In genomic region chr1:55402117-55402516, GRCh38 we compare ENCODE assay signal across 20 cellular contexts.
DNase-seq lines count a peak whose midpoint lies in the region; ATAC-seq and TF ChIP-seq lines count a peak whose summit lies in the region.
"Had no signal": no experiment of that assay in that cellular context is flagged by ENCODE, and none has a peak within 500 bp of the region (broad histone marks: within the 10 kb centered on the region; RNA-seq: fewer than 3 reads in every experiment).

No MANE protein-coding gene starts in this region.

- no peaks in the 10 kb centered on the region for H4K20me1 ChIP-seq in fibroblast of lung (ENCODE audit: control insufficient read depth, extremely low read depth, insufficient read depth, low read length)
- no peaks in the 10 kb centered on the region for H4K20me1 ChIP-seq in osteoblast (ENCODE audit: insufficient read depth, low read length)

- ATAC-seq in GM21619 (IDR thresholded peaks at IDR 0.05; ENCODE audit: unreplicated experiment): no peak
- no peak for ATAC-seq in stimulated activated naive CD8-positive, alpha-beta T cell treated with anti-CD3 and anti-CD28 coated beads, Interleukin-15, amount 100 ng/mL, for 72 hours
- ATAC-seq: activated CD4-positive, alpha-beta T cell treated with anti-CD3 and anti-CD28 coated beads for 36 hours; activated T-cell treated with anti-CD3 and anti-CD28 coated beads, Interleukin-2, amount 50 U/mL, for 4 hours; left colon; stimulated activated naive CD8-positive, alpha-beta T cell treated with anti-CD3 and anti-CD28 coated beads, Interleukin-15, Interleukin-2, amounts not matched to agents 100 U/mL and 50 U/mL, for 24 hours had no signal

- H3K27ac Mint-ChIP-seq in endodermal cell: no peak overlapping the region
- H3K27ac Mint-ChIP-seq in stimulated activated naive CD8-positive, alpha-beta T cell treated with anti-CD3 and anti-CD28 coated beads, Interleukin-15, amount 100 ng/mL, for 72 hours: no peak overlapping the region
- H3K27ac Mint-ChIP-seq: activated CD4-positive, alpha-beta T cell treated with anti-CD3 and anti-CD28 coated beads for 36 hours; CD8-positive, alpha-beta memory T cell; naive B cell had no signal

- H3K79me2 ChIP-seq in fibroblast of lung (ENCODE audit: control insufficient read depth, insufficient read depth, low read length): no peaks in the 10 kb centered on the region
- no peaks in the 10 kb centered on the region for H3K79me2 ChIP-seq in osteoblast (ENCODE audit: insufficient read depth, low read length)

- H3K4me1 Mint-ChIP-seq in endodermal cell: no peaks in the 10 kb centered on the region
- no peaks in the 10 kb centered on the region for H3K4me1 Mint-ChIP-seq in stimulated activated naive CD8-positive, alpha-beta T cell treated with anti-CD3 and anti-CD28 coated beads, Interleukin-15, amount 100 ng/mL, for 72 hours
- H3K4me1 Mint-ChIP-seq: activated CD4-positive, alpha-beta T cell treated with anti-CD3 and anti-CD28 coated beads for 36 hours; CD8-positive, alpha-beta memory T cell; naive B cell had no signal

- no peaks in the 10 kb centered on the region for H3K36me3 Mint-ChIP-seq in endodermal cell (ENCODE audit: low read depth)
- H3K36me3 Mint-ChIP-seq: CD8-positive, alpha-beta memory T cell; naive B cell had no signal

- no peak overlapping the region for H3K4me2 ChIP-seq in fibroblast of lung (ENCODE audit: extremely low read depth, insufficient read depth, low read length)
- no peak overlapping the region for H3K4me2 ChIP-seq in osteoblast (ENCODE audit: insufficient read depth, low read length)

- no peaks in the 10 kb centered on the region for H3K9me3 ChIP-seq in fibroblast of lung (ENCODE audit: control insufficient read depth, insufficient read depth, low read depth, low read length)
- no peaks in the 10 kb centered on the region for H3K9me3 ChIP-seq in osteoblast (ENCODE audit: low read depth, low read length)
- no peaks in the 10 kb centered on the region for H3K9me3 ChIP-seq in endodermal cell (ENCODE audit: control insufficient read depth, low read length)
- H3K9me3 ChIP-seq: Peyer's patch had no signal

- H3K36me3 ChIP-seq in fibroblast of lung (ENCODE audit: control insufficient read depth, insufficient read depth, low read length): no peaks in the 10 kb centered on the region
- no peaks in the 10 kb centered on the region for H3K36me3 ChIP-seq in osteoblast (ENCODE audit: insufficient read depth, low read length)
- no peaks in the 10 kb centered on the region for H3K36me3 ChIP-seq in endodermal cell (ENCODE audit: control insufficient read depth, insufficient read depth, low read length)
- H3K36me3 ChIP-seq: Peyer's patch had no signal

- H3K4me1 ChIP-seq in fibroblast of lung (ENCODE audit: control insufficient read depth, extremely low read depth, insufficient read depth, low read length) (peaks cover 9% of the 10 kb centered on the region), osteoblast (ENCODE audit: insufficient read depth, low read length) (peaks cover 9% of the 10 kb centered on the region), endodermal cell (ENCODE audit: control insufficient read depth, insufficient read depth, low read length) (no peaks in the 10 kb centered on the region)
- H3K4me1 ChIP-seq: Peyer's patch had no signal

- H3K9me3 Mint-ChIP-seq in endodermal cell: peaks cover 8% of the 10 kb centered on the region
- peaks cover 0 to 4% of the 10 kb centered on the region in 2 donors for H3K9me3 Mint-ChIP-seq in stimulated activated naive CD8-positive, alpha-beta T cell treated with anti-CD3 and anti-CD28 coated beads, Interleukin-15, amount 100 ng/mL, for 72 hours
- H3K9me3 Mint-ChIP-seq: activated T-cell treated with anti-CD3 and anti-CD28 coated beads, Interleukin-2, amount 50 U/mL, for 4 hours; CD8-positive, alpha-beta memory T cell had no signal

- H3K27ac ChIP-seq in fibroblast of lung (ENCODE audit: insufficient read depth, low read length): peak overlapping the region; percentile 32
- H3K27ac ChIP-seq in osteoblast (ENCODE audit: low read depth, low read length): peak overlapping the region; percentile 16
- no peak overlapping the region for H3K27ac ChIP-seq in endodermal cell (ENCODE audit: low read depth, low read length)
- H3K27ac ChIP-seq: Peyer's patch had no signal

- 83 to 87% methylated on average over 2 to 3 of the region's 3 CpGs for WGBS in endodermal cell (ENCODE audit: insufficient coverage in 1 of 2, insufficient read length in 1 of 2), 2 experiments

- no peak overlapping the region for H2AFZ ChIP-seq in fibroblast of lung (ENCODE audit: low read length)
- no peak overlapping the region for H2AFZ ChIP-seq in osteoblast (ENCODE audit: low read length)

- H3K27me3 Mint-ChIP-seq in endodermal cell (ENCODE audit: insufficient read depth): peaks cover 7% of the 10 kb centered on the region
- peaks cover 30% of the 10 kb centered on the region for H3K27me3 Mint-ChIP-seq in stimulated activated naive CD8-positive, alpha-beta T cell treated with anti-CD3 and anti-CD28 coated beads, Interleukin-15, amount 100 ng/mL, for 72 hours

- TF ChIP-seq CTCF in fibroblast of lung (conservative IDR thresholded peaks at IDR 0.05 in 1 of 2, IDR thresholded peaks at IDR 0.05 in 1 of 2; ENCODE audit: low read depth in 1 of 2, low read length in 2 of 2) (no peak), osteoblast (IDR thresholded peaks at IDR 0.05; ENCODE audit: extremely low read depth, low read depth, low read length) (no peak), endodermal cell (conservative IDR thresholded peaks at IDR 0.05) (no peak)

- no peak overlapping the region for H3K4me3 Mint-ChIP-seq in endodermal cell
- no peak overlapping the region for H3K4me3 Mint-ChIP-seq in stimulated activated naive CD8-positive, alpha-beta T cell treated with anti-CD3 and anti-CD28 coated beads, Interleukin-15, amount 100 ng/mL, for 72 hours
- H3K4me3 Mint-ChIP-seq: activated CD4-positive, alpha-beta T cell treated with anti-CD3 and anti-CD28 coated beads for 36 hours; activated T-cell treated with anti-CD3 and anti-CD28 coated beads, Interleukin-2, amount 50 U/mL, for 4 hours; CD8-positive, alpha-beta memory T cell; naive B cell had no signal

- H3K4me3 ChIP-seq in fibroblast of lung (replicated peaks in 1 of 4; ENCODE audit: control extremely low read depth in 1 of 4, insufficient read depth in 1 of 4, low read depth in 3 of 4, low read length in 4 of 4) (no peak overlapping the region), osteoblast (ENCODE audit: insufficient read depth, low read length) (no peak overlapping the region), endodermal cell (ENCODE audit: low read length) (no peak overlapping the region)
- H3K4me3 ChIP-seq: Peyer's patch had no signal

- H3K9ac ChIP-seq in fibroblast of lung (ENCODE audit: insufficient read depth, low read length) (no peak overlapping the region), endodermal cell (ENCODE audit: extremely low read depth, low read length, poor library complexity, severe bottlenecking) (no peak overlapping the region)

- no peaks in the 10 kb centered on the region for H3K27me3 ChIP-seq in fibroblast of lung (ENCODE audit: control insufficient read depth, insufficient read depth, low read length)
- H3K27me3 ChIP-seq in osteoblast (ENCODE audit: insufficient read depth, low read length): no peaks in the 10 kb centered on the region
- H3K27me3 ChIP-seq in endodermal cell (ENCODE audit: control insufficient read depth, insufficient read depth, low read length, poor library complexity, severe bottlenecking): peaks cover 10% of the 10 kb centered on the region
- H3K27me3 ChIP-seq: Peyer's patch had no signal

- DNase-seq in GM04504 (ENCODE audit: low read depth) (peak; percentile 51), RPMI7951 (ENCODE audit: low read depth) (peak; percentile 86), fibroblast of lung (ENCODE audit: low read depth in 2 of 2) (peak; percentile 54 to 81), osteoblast (ENCODE audit: insufficient read length, low spot score, missing footprints) (peak; percentile 86), GM19240 (ENCODE audit: insufficient read length, low spot score) (no peak), endodermal cell (no peak)
- no peak for DNase-seq in stimulated activated naive CD8-positive, alpha-beta T cell treated with anti-CD3 and anti-CD28 coated beads, Interleukin-15, amount 100 ng/mL, for 72 hours
- DNase-seq: activated CD4-positive, alpha-beta T cell treated with anti-CD3 and anti-CD28 coated beads for 36 hours; activated T-cell treated with anti-CD3 and anti-CD28 coated beads, Interleukin-2, amount 50 U/mL, for 4 hours; CD8-positive, alpha-beta memory T cell; effector CD8-positive, alpha-beta T cell; head of caudate nucleus; KBM-7; left colon; naive B cell; NCI-H146; NCI-H524 treated with DMSO at 0.1 percent for 48 hours; Peyer's patch; stimulated activated naive CD8-positive, alpha-beta T cell treated with anti-CD3 and anti-CD28 coated beads, Interleukin-15, Interleukin-2, amounts not matched to agents 100 U/mL and 50 U/mL, for 24 hours had no signal

Comparison
In these comparisons a context has a peak if more than half of its experiments do, and no peak if none do; other contexts are left out.
1. DNase-seq: peak in GM04504 (single experiment), RPMI7951 (single experiment), fibroblast of lung (2 of 2) and osteoblast (single experiment); none in GM19240 (single experiment), endodermal cell (single experiment) and stimulated activated naive CD8-positive, alpha-beta T cell treated with anti-CD3 and anti-CD28 coated beads, Interleukin-15, amount 100 ng/mL, for 72 hours (0 of 2).